ENCODE assay signal across 9 cellular contexts in genomic region chr7:24701232-24701898, GRCh38. TPM values are rescaled to one million over a fixed set of nuclear protein-coding genes. Genes with fewer than 3 reads are reported as not detected.
DNase-seq lines count a peak whose midpoint lies in the region; ATAC-seq and TF ChIP-seq lines count a peak whose summit lies in the region.
"Had no signal": no experiment of that assay in that cellular context is flagged by ENCODE, and none has a peak within 500 bp of the region (broad histone marks: within the 10 kb centered on the region; RNA-seq: fewer than 3 reads in every experiment).

No MANE protein-coding gene starts in this region.

- no peak overlapping the region for H3K27ac ChIP-seq in PC-9
- H3K27ac ChIP-seq in gastrocnemius medialis = peak overlapping the region; percentile 23 to 75 (median 55)

- no peaks in the 10 kb centered on the region for H3K36me3 ChIP-seq in PC-9 (ENCODE audit: low read depth)
- H3K36me3 ChIP-seq in gastrocnemius medialis = no peaks in the 10 kb centered on the region
- H3K36me3 ChIP-seq in BE2C = no peaks in the 10 kb centered on the region

- CTCF ChIA-PET in PC-9 (lab: Charles Lee) = interaction anchor here (0.7 to 1.0 kb wide), 3 partner anchors 21 to 392 kb away, joined by 3 read pairs; no protein-coding TSS in a partner anchor
- CTCF ChIA-PET in GM10248 (lab: Yijun Ruan, JAX) = interaction anchor here (0.9 to 4.4 kb wide), 6 partner anchors 8 to 36 kb away, joined by 3 to 41 read pairs (median 5); no protein-coding TSS in a partner anchor

- ATAC-seq in gastrocnemius medialis (peak; percentile 87 to 89), GM21576 (IDR thresholded peaks at IDR 0.05; ENCODE audit: unreplicated experiment) (no peak), HG03342 (IDR thresholded peaks at IDR 0.05; ENCODE audit: unreplicated experiment) (no peak)
- ATAC-seq: activated CD8-positive, alpha-beta T cell treated with anti-CD3 and anti-CD28 coated beads for 36 hours had no signal

- peaks cover 12% of the 10 kb centered on the region for H3K4me1 ChIP-seq in PC-9 (replicated peaks; ENCODE audit: insufficient read depth)
- peaks cover 58 to 78% of the 10 kb centered on the region in 2 donors for H3K4me1 ChIP-seq in gastrocnemius medialis
- no peaks in the 10 kb centered on the region for H3K4me1 ChIP-seq in BE2C

- no peak overlapping the region for H3K4me2 ChIP-seq in PC-9

- DNase-seq in GM04504 (ENCODE audit: low read depth) (peak; percentile 77), PC-9 (peak; percentile 80 to 90), fibroblast of the aortic adventitia (ENCODE audit: low read depth) (peak; percentile 88), gastrocnemius medialis (peak; percentile 68 to 74), GM10248 (ENCODE audit: extremely low spot score) (no peak), BE2C (no peak)
- DNase-seq: activated CD8-positive, alpha-beta T cell treated with anti-CD3 and anti-CD28 coated beads for 36 hours had no signal

- intact Hi-C loops in PC-9 (cut with micrococcal nuclease; ENCODE audit: unreplicated experiment) (loop anchor here (10.0 kb wide), 1 partner anchor 393 kb away; no protein-coding TSS in a partner anchor), gastrocnemius medialis (cut with DNase I; ENCODE audit: low total_unique reads) (no loop called here)

- POLR2A ChIA-PET in PC-9 (lab: Charles Lee; ENCODE audit: unreplicated experiment) = no interaction called here
- POLR2A ChIA-PET in GM10248 (lab: Yijun Ruan, JAX) = no interaction called here

- no peaks in the 10 kb centered on the region for H4K20me1 ChIP-seq in PC-9 (ENCODE audit: insufficient read depth)

- TF ChIP-seq POLR2A in gastrocnemius medialis (IDR thresholded peaks at IDR 0.05) = no peak

- H2AFZ ChIP-seq in PC-9 = no peak overlapping the region

- no peaks in the 10 kb centered on the region for H3K79me2 ChIP-seq in PC-9 (ENCODE audit: low read depth)

- H3K9me3 ChIP-seq in PC-9 (ENCODE audit: insufficient read depth, low read depth) (no peaks in the 10 kb centered on the region), gastrocnemius medialis (no peaks in the 10 kb centered on the region), BE2C (no peaks in the 10 kb centered on the region)

- no peaks in the 10 kb centered on the region for H3K9me2 ChIP-seq in PC-9 (ENCODE audit: insufficient read depth)

- H3K4me3 ChIP-seq in PC-9 (no peak overlapping the region), fibroblast of the aortic adventitia (ENCODE audit: low read depth, low read length) (no peak overlapping the region), gastrocnemius medialis (no peak overlapping the region), BE2C (ENCODE audit: low read depth, low read length) (no peak overlapping the region)

- H3F3A ChIP-seq in PC-9 (ENCODE audit: insufficient read depth, low read depth) = peaks cover 5% of the 10 kb centered on the region; the same call in 1 of the 2 replicates

- BruUV-seq in PC-9 (replicated peaks; lab: Mats Ljungman, UMichigan) = no TSS peak

- in situ Hi-C loops in gastrocnemius medialis (cut with MboI; ENCODE audit: low sequenced_read_pairs in 4 of 4) = no loop called here

- TF ChIP-seq CTCF in PC-9 (conservative IDR thresholded peaks at IDR 0.05) = no peak
- no peak for TF ChIP-seq CTCF in fibroblast of the aortic adventitia (IDR thresholded peaks at IDR 0.05; ENCODE audit: insufficient read depth, low read length)
- no peak for TF ChIP-seq CTCF in gastrocnemius medialis (IDR thresholded peaks at IDR 0.05 in 4 of 5, conservative IDR thresholded peaks at IDR 0.05 in 1 of 5)
- TF ChIP-seq CTCF in GM10248 (IDR thresholded peaks at IDR 0.05; ENCODE audit: control extremely low read depth, extremely low read depth, low read depth, missing control alignments) = no peak
- no peak for TF ChIP-seq CTCF in BE2C (IDR thresholded peaks at IDR 0.05; ENCODE audit: low read depth, low read length)

- H3K27me3 ChIP-seq in PC-9 (ENCODE audit: insufficient read depth, low read depth) = no peaks in the 10 kb centered on the region
- no peaks in the 10 kb centered on the region for H3K27me3 ChIP-seq in gastrocnemius medialis
- no peaks in the 10 kb centered on the region for H3K27me3 ChIP-seq in BE2C

RNA-seq across cellular contexts. Expression of gene GSDME, which starts 55.9 kb away (rescaled TPM):
- total RNA-seq in PC-9 (2021) (11.5 and 15.1 TPM in 2 replicates), fibroblast of the aortic adventitia (ENCODE audit: low replicate concordance) (43.3 and 59.9 TPM in 2 replicates), gastrocnemius medialis (1 to 10 TPM; 3.1 to 5.2 (median 3.9) TPM)
- polyA plus RNA-seq in BE2C (2012; ENCODE audit: insufficient read depth, insufficient read length, low read depth) = 5.8 TPM

Comparison
In these comparisons a context has a peak if more than half of its experiments do, and no peak if none do; other contexts are left out.
1. DNase-seq: peak in GM04504 (single experiment), PC-9 (2 of 2), fibroblast of the aortic adventitia (single experiment) and gastrocnemius medialis (2 of 2); none in GM10248 (single experiment) and BE2C (single experiment).
2. ATAC-seq: peak in gastrocnemius medialis (2 of 2); none in GM21576 (single experiment) and HG03342 (single experiment).